In the genomic region with DNA sequence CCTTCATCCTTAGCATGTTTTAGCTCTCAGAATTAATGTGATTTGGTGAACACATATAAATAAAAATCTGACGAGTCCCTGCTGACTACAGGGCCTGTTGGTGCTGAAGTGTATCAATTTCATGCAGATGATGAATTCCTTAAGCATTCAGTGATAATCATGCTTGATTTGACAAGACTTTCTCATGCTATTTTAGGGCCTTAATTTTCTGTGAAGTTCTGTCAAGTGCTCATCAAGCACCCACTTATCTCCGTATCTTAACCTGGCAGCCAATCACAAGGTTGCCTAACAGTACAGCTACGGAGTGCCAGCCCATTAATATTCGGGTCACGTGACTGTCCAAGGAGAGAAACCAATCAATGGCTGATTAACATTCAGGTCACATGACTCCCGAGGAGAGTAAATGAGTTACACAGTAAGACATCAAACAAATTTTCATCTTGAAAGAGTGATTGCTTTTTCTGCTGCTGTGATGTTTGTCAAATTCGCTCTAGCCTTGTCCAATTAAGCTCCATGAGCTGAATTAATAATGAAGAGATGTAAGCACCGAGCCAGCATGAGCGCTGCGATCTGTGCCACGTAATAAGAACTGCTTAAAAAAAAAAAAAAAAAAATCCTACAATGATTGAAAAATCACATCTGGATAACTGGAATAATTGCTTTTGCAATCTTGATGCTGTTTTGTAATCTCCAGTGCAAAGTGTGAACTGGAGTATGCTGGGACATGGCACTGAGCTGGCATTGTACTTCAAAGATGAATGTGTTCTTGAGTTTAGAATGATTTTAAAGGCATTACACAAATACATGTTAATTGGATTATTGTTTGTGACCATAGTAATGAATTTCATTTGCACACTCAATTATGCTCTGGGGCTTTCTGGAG, we compare ENCODE assay signal across 1 cellular context.
TF ChIP-seq lines count a peak whose summit lies in the region.

No MANE protein-coding gene starts in this region.

TF ChIP-seq in HEK293, 187 proteins besides CTCF, POLR2A, EP300 and RAD21 (continued from another document):
- TF ChIP-seq ZNF18 (tag by site-specific recombination; IDR thresholded peaks at IDR 0.05) (peak; percentile 42; the same call in 1 of the 2 replicates), ZNF174 (tag by site-specific recombination; IDR thresholded peaks at IDR 0.05) (no peak)
TF ChIP-seq in HEK293: peak in this region for 1.
